8 cellular contexts compared by ENCODE assay signal in genomic region chr12:12376636-12377448, GRCh38. TPM values are rescaled to one million over a fixed set of nuclear protein-coding genes. Genes with fewer than 3 reads are reported as not detected.
A peak's percentile ranks its signal among the peaks of the same experiment; 100 is the strongest.
DNase-seq lines count a peak whose midpoint lies in the region; ATAC-seq, FAIRE-seq and TF ChIP-seq lines count a peak whose summit lies in the region.

No MANE protein-coding gene starts in this region.

- H3K36me3 Mint-ChIP-seq in memory B cell: peaks cover 14% of the 10 kb centered on the region

- H3K27me3 Mint-ChIP-seq in memory B cell: no peaks in the 10 kb centered on the region

- peak; percentile 29 for FAIRE-seq in D721Med (lab: Jason Lieb, UNC)

- H3K4me3 Mint-ChIP-seq in memory B cell: no peak overlapping the region

- TF ChIP-seq CTCF in D721Med (IDR thresholded peaks at IDR 0.05; ENCODE audit: insufficient read depth, missing control alignments): peak; percentile 79

- H3K27ac ChIP-seq in SJCRH30: no peak overlapping the region

- no peaks in the 10 kb centered on the region for H3K36me3 ChIP-seq in SJCRH30

- H3K27ac Mint-ChIP-seq in memory B cell: no peak overlapping the region

- no peaks in the 10 kb centered on the region for H3K27me3 ChIP-seq in SJCRH30

- DNase-seq in D721Med (ENCODE audit: insufficient read length, low spot score) (no peak), NCI-H128 (lab: John Stamatoyannopoulos, UW; ENCODE audit: unreplicated experiment) (peak; percentile 70), SJCRH30 (peak; percentile 22 to 78), memory B cell (ENCODE audit: low spot score in 2 of 2) (peak in 1 of 2 donors; percentile 44)
- peak; percentile 14 for DNase-seq in effector CD4-positive, alpha-beta T cell

- H3K4me1 ChIP-seq in SJCRH30: no peaks in the 10 kb centered on the region

- H3K9me3 Mint-ChIP-seq in memory B cell: no peaks in the 10 kb centered on the region

- no peaks in the 10 kb centered on the region for H3K9me3 ChIP-seq in SJCRH30 (replicated peaks)

- no peak overlapping the region for H3K4me3 ChIP-seq in SJCRH30

- H3K4me1 Mint-ChIP-seq in memory B cell: peaks cover 13% of the 10 kb centered on the region

- ATAC-seq in GM21723 (IDR thresholded peaks at IDR 0.05; ENCODE audit: unreplicated experiment) (peak; percentile 78), memory B cell (ENCODE audit: low read depth) (peak; percentile 56), GM19467 (IDR thresholded peaks at IDR 0.05; ENCODE audit: unreplicated experiment) (no peak), GM21717 (IDR thresholded peaks at IDR 0.05; ENCODE audit: unreplicated experiment) (no peak)

RNA-seq across cellular contexts. Expression of gene BORCS5, which starts 20.0 kb away (rescaled TPM):
- total RNA-seq in SJCRH30 (2014; rRNA removed; shearing (Covaris generic)): 3.6 and 5.2 TPM in 2 replicates

RNA-seq across cellular contexts. Expression of gene MANSC1, which starts 26.8 kb away (rescaled TPM):
- total RNA-seq in SJCRH30 (2014; rRNA removed; shearing (Covaris generic)): not detected in 2 replicates

Comparison
In these comparisons a context has a peak if more than half of its experiments do, and no peak if none do; other contexts are left out.
1. ATAC-seq: peak in GM21723 (single experiment) and memory B cell (single experiment); none in GM19467 (single experiment) and GM21717 (single experiment).